ENCODE assay signal across 23 cellular contexts in the genomic region with DNA sequence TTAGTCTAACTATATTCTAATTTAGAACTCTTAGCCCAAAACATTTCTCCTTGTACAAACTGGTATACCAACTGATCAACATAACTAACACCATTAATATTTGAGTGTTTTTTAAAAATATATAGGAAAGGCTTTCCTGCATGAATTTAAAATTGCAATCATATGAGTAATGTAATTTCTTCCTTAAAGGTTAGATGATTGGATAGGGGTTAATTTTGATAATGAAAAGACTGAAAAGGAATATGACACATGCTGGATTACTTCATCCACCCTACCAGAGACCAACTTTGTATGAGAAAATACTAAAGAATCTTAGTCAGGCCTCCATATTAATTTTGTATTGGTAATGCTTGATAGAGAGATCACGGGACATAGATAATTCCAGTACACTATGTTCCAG.
"Had no signal": no experiment of that assay in that cellular context is flagged by ENCODE, and none has a peak within 500 bp of the region (broad histone marks: within the 10 kb centered on the region; RNA-seq: fewer than 3 reads in every experiment).

No MANE protein-coding gene starts in this region.

- H3K36me3 Mint-ChIP-seq: activated CD8-positive, alpha-beta memory T cell treated with anti-CD3 and anti-CD28 coated beads, Interleukin-2, amount 10 ng/mL, durations not matched to agents 7 days and 5 days; activated naive CD4-positive, alpha-beta T cell treated with anti-CD3 and anti-CD28 coated beads, Interleukin-2, amount 50 U/mL, for 24 hours; natural killer cell treated with Interleukin-12 subunit alpha and Interleukin-12 subunit beta and Interleukin-15 and Interleukin-18, amount 100 ng/mL, for 72 hours; stimulated activated memory B cell treated with anti-CD40 and anti-IgM and Interleukin-4, amounts not matched to agents 10 μg/mL and 1 μg/mL and 100 μg/mL, for 72 hours had no signal

- H3K27me3 ChIP-seq: gastrocnemius medialis, stomach, suprapubic skin, tibial nerve had no signal

- H2AFZ ChIP-seq: parathyroid adenoma had no signal

- H3K4me1 ChIP-seq: esophagus muscularis mucosa, gastrocnemius medialis, parathyroid adenoma, stomach, suprapubic skin, tibial nerve had no signal

- H3K9me3 ChIP-seq: esophagus muscularis mucosa, gastrocnemius medialis, left ventricle myocardium inferior, stomach, suprapubic skin, tibial nerve had no signal

- H3K36me3 ChIP-seq: esophagus muscularis mucosa, gastrocnemius medialis, left ventricle myocardium inferior, stomach, suprapubic skin, tibial nerve had no signal

- H3K4me1 Mint-ChIP-seq: activated CD4-positive, alpha-beta memory T cell treated with anti-CD3 and anti-CD28 coated beads, Interleukin-2, amount 10 ng/mL, durations not matched to agents 7 days and 5 days; activated CD4-positive, alpha-beta T cell treated with anti-CD3 and anti-CD28 coated beads, Interleukin-2, amount 10 ng/mL, durations not matched to agents 24 days and 14 days; activated CD8-positive, alpha-beta memory T cell treated with anti-CD3 and anti-CD28 coated beads, Interleukin-2, amount 10 ng/mL, durations not matched to agents 7 days and 5 days; activated naive CD4-positive, alpha-beta T cell treated with anti-CD3 and anti-CD28 coated beads, Interleukin-2, amount 50 U/mL, for 24 hours; stimulated activated memory B cell treated with anti-CD40 and anti-IgM and Interleukin-4, amounts not matched to agents 10 μg/mL and 1 μg/mL and 100 μg/mL, for 72 hours had no signal

- H3K9me3 Mint-ChIP-seq: activated CD4-positive, alpha-beta memory T cell treated with anti-CD3 and anti-CD28 coated beads, Interleukin-2, amount 10 ng/mL, durations not matched to agents 7 days and 5 days; activated CD4-positive, alpha-beta T cell treated with anti-CD3 and anti-CD28 coated beads, Interleukin-2, amount 10 ng/mL, durations not matched to agents 24 days and 14 days; activated naive CD4-positive, alpha-beta T cell treated with anti-CD3 and anti-CD28 coated beads, Interleukin-2, amount 50 U/mL, for 24 hours; natural killer cell treated with Interleukin-12 subunit alpha and Interleukin-12 subunit beta and Interleukin-15 and Interleukin-18, amount 100 ng/mL, for 72 hours had no signal

- H3K4me3 ChIP-seq: esophagus muscularis mucosa, gastrocnemius medialis, left ventricle myocardium inferior, stomach, suprapubic skin, tibial nerve had no signal

- H3K9ac ChIP-seq: parathyroid adenoma had no signal

- H3K27ac ChIP-seq: esophagus muscularis mucosa, gastrocnemius medialis, left ventricle myocardium inferior, parathyroid adenoma, stomach, suprapubic skin, tibial nerve, VCaP had no signal

- H3K79me2 ChIP-seq: parathyroid adenoma had no signal

- H3K4me3 Mint-ChIP-seq: activated CD4-positive, alpha-beta memory T cell treated with anti-CD3 and anti-CD28 coated beads, Interleukin-2, amount 10 ng/mL, durations not matched to agents 7 days and 5 days; activated CD4-positive, alpha-beta T cell treated with anti-CD3 and anti-CD28 coated beads, Interleukin-2, amount 10 ng/mL, durations not matched to agents 24 days and 14 days; activated CD8-positive, alpha-beta memory T cell treated with anti-CD3 and anti-CD28 coated beads, Interleukin-2, amount 10 ng/mL, durations not matched to agents 7 days and 5 days; activated naive CD4-positive, alpha-beta T cell treated with anti-CD3 and anti-CD28 coated beads, Interleukin-2, amount 50 U/mL, for 24 hours; natural killer cell treated with Interleukin-12 subunit alpha and Interleukin-12 subunit beta and Interleukin-15 and Interleukin-18, amount 100 ng/mL, for 72 hours; stimulated activated memory B cell treated with anti-CD40 and anti-IgM and Interleukin-4, amounts not matched to agents 10 μg/mL and 1 μg/mL and 100 μg/mL, for 72 hours had no signal

- H3K27ac Mint-ChIP-seq: activated CD4-positive, alpha-beta memory T cell treated with anti-CD3 and anti-CD28 coated beads, Interleukin-2, amount 10 ng/mL, durations not matched to agents 7 days and 5 days; activated CD4-positive, alpha-beta T cell treated with anti-CD3 and anti-CD28 coated beads, Interleukin-2, amount 10 ng/mL, durations not matched to agents 24 days and 14 days; activated CD8-positive, alpha-beta memory T cell treated with anti-CD3 and anti-CD28 coated beads, Interleukin-2, amount 10 ng/mL, durations not matched to agents 7 days and 5 days; activated naive CD4-positive, alpha-beta T cell treated with anti-CD3 and anti-CD28 coated beads, Interleukin-2, amount 50 U/mL, for 24 hours; natural killer cell treated with Interleukin-12 subunit alpha and Interleukin-12 subunit beta and Interleukin-15 and Interleukin-18, amount 100 ng/mL, for 72 hours; stimulated activated memory B cell treated with anti-CD40 and anti-IgM and Interleukin-4, amounts not matched to agents 10 μg/mL and 1 μg/mL and 100 μg/mL, for 72 hours had no signal

- H3K27me3 Mint-ChIP-seq: activated CD4-positive, alpha-beta memory T cell treated with anti-CD3 and anti-CD28 coated beads, Interleukin-2, amount 10 ng/mL, durations not matched to agents 7 days and 5 days; activated CD4-positive, alpha-beta T cell treated with anti-CD3 and anti-CD28 coated beads, Interleukin-2, amount 10 ng/mL, durations not matched to agents 24 days and 14 days; activated CD8-positive, alpha-beta memory T cell treated with anti-CD3 and anti-CD28 coated beads, Interleukin-2, amount 10 ng/mL, durations not matched to agents 7 days and 5 days; stimulated activated memory B cell treated with anti-CD40 and anti-IgM and Interleukin-4, amounts not matched to agents 10 μg/mL and 1 μg/mL and 100 μg/mL, for 72 hours had no signal

- DNase-seq: activated CD4-positive, alpha-beta memory T cell treated with anti-CD3 and anti-CD28 coated beads, Interleukin-2, amount 10 ng/mL, durations not matched to agents 7 days and 5 days; activated CD4-positive, alpha-beta T cell treated with anti-CD3 and anti-CD28 coated beads, Interleukin-2, amount 10 ng/mL, durations not matched to agents 24 days and 14 days; activated CD8-positive, alpha-beta memory T cell treated with anti-CD3 and anti-CD28 coated beads, Interleukin-2, amount 10 ng/mL, durations not matched to agents 7 days and 5 days; activated gamma-delta T cell treated with Interleukin-2 at 50 U/mL for 16 hours; activated T-cell treated with anti-CD3 and anti-CD28 coated beads for 4 hours; aorta; cerebellar nuclear complex; effector CD4-positive, alpha-beta T cell; gastrocnemius medialis; hippocampal formation; left ventricle myocardium inferior; midbrain; right cardiac atrium; stimulated activated CD4-positive, alpha-beta T cell treated with anti-CD3 and anti-CD28 coated beads, Interleukin-2, amount 100 ng/mL, for 24 hours; stomach had no signal
